ENCODE assay signal across 30 cellular contexts in genomic region chr20:63622732-63623131, GRCh38. TPM values are rescaled to one million over a fixed set of nuclear protein-coding genes. Genes with fewer than 3 reads are reported as not detected.
A peak's percentile ranks its signal among the peaks of the same experiment; 100 is the strongest.
DNase-seq lines count a peak whose midpoint lies in the region; ATAC-seq and TF ChIP-seq lines count a peak whose summit lies in the region.
"Had no signal": no experiment of that assay in that cellular context is flagged by ENCODE, and none has a peak within 500 bp of the region (broad histone marks: within the 10 kb centered on the region; RNA-seq: fewer than 3 reads in every experiment).

No MANE protein-coding gene starts in this region.

- peaks cover 0 to 45% (median 21%) of the 10 kb centered on the region in 4 donors for H3K4me1 Mint-ChIP-seq in CD4-positive, CD25-positive, alpha-beta regulatory T cell
- H3K4me1 Mint-ChIP-seq in glutamatergic neuron (ENCODE audit: low read depth, unreplicated experiment) (peaks cover 3% of the 10 kb centered on the region), neural progenitor cell (peaks cover 29% of the 10 kb centered on the region)

- peak overlapping the region in 2 of 4 donors; percentile 0 to 24 for H3K4me3 Mint-ChIP-seq in CD4-positive, CD25-positive, alpha-beta regulatory T cell
- H3K4me3 Mint-ChIP-seq in glutamatergic neuron (ENCODE audit: unreplicated experiment) (no peak overlapping the region), neural progenitor cell (peak overlapping the region; percentile 38)
- H3K4me3 Mint-ChIP-seq: activated CD4-positive, alpha-beta T cell treated with anti-CD3 and anti-CD28 coated beads for 36 hours; T-helper 1 cell treated with Interleukin-12 subunit alpha and Interleukin-12 subunit beta and Interleukin-4 antibody, amounts not matched to agents 30 μg/mL and 1 μg/mL, for 36 hours had no signal

- peaks cover 16% of the 10 kb centered on the region for H3F3A ChIP-seq in neural progenitor cell (ENCODE audit: low read depth)

- H3K36me3 Mint-ChIP-seq in CD4-positive, CD25-positive, alpha-beta regulatory T cell = peaks cover 28% of the 10 kb centered on the region
- no peaks in the 10 kb centered on the region for H3K36me3 Mint-ChIP-seq in glutamatergic neuron (ENCODE audit: unreplicated experiment)
- peaks cover 18% of the 10 kb centered on the region for H3K36me3 Mint-ChIP-seq in neural progenitor cell

- no peak overlapping the region for H3K4me3 ChIP-seq in CD4-positive, CD25-positive, alpha-beta regulatory T cell (ENCODE audit: low read depth, low read length)
- H3K4me3 ChIP-seq in RWPE2 (ENCODE audit: severe bottlenecking) (no peak overlapping the region), neural progenitor cell (no peak overlapping the region)
- H3K4me3 ChIP-seq: dorsolateral prefrontal cortex, hepatocyte, right atrium auricular region, SK-N-MC, smooth muscle cell, upper lobe of right lung had no signal

- no peaks in the 10 kb centered on the region for H3K27me3 Mint-ChIP-seq in CD4-positive, CD25-positive, alpha-beta regulatory T cell
- H3K27me3 Mint-ChIP-seq in glutamatergic neuron (ENCODE audit: unreplicated experiment) = peaks cover 6% of the 10 kb centered on the region
- peaks cover 2% of the 10 kb centered on the region for H3K27me3 Mint-ChIP-seq in neural progenitor cell (ENCODE audit: insufficient read depth, low read depth)
- H3K27me3 Mint-ChIP-seq: activated CD4-positive, alpha-beta T cell treated with anti-CD3 and anti-CD28 coated beads for 36 hours; naive thymus-derived CD8-positive, alpha-beta T cell had no signal

- peaks cover 0 to 2% (median 0%) of the 10 kb centered on the region in 7 donors for H3K9me3 Mint-ChIP-seq in CD4-positive, CD25-positive, alpha-beta regulatory T cell
- H3K9me3 Mint-ChIP-seq in glutamatergic neuron (ENCODE audit: unreplicated experiment) (no peaks in the 10 kb centered on the region), neural progenitor cell (no peaks in the 10 kb centered on the region)
- H3K9me3 Mint-ChIP-seq: naive thymus-derived CD8-positive, alpha-beta T cell; T-helper 1 cell treated with Interleukin-12 subunit alpha and Interleukin-12 subunit beta and Interleukin-4 antibody, amounts not matched to agents 30 μg/mL and 1 μg/mL, for 36 hours had no signal

- ATAC-seq in CD4-positive, CD25-positive, alpha-beta regulatory T cell (ENCODE audit: low read depth in 2 of 2) = no peak
- ATAC-seq in RWPE2 (ENCODE audit: low read depth) (no peak), HG03196 (IDR thresholded peaks at IDR 0.05; ENCODE audit: unreplicated experiment) (no peak), HG02840 (IDR thresholded peaks at IDR 0.05; ENCODE audit: low FRiP score, unreplicated experiment) (no peak)
- ATAC-seq: activated CD4-positive, alpha-beta T cell treated with anti-CD3 and anti-CD28 coated beads for 36 hours; left colon; naive thymus-derived CD8-positive, alpha-beta T cell; upper lobe of right lung had no signal

- no peaks in the 10 kb centered on the region for H3K9me3 ChIP-seq in CD4-positive, CD25-positive, alpha-beta regulatory T cell (ENCODE audit: control insufficient read depth in 2 of 2, low read length in 2 of 2)
- H3K9me3 ChIP-seq in RWPE2 (ENCODE audit: severe bottlenecking) = no peaks in the 10 kb centered on the region
- no peaks in the 10 kb centered on the region for H3K9me3 ChIP-seq in neural progenitor cell (ENCODE audit: low read depth)
- H3K9me3 ChIP-seq: right atrium auricular region, upper lobe of right lung had no signal

- peaks cover 11% of the 10 kb centered on the region for H3K4me1 ChIP-seq in CD4-positive, CD25-positive, alpha-beta regulatory T cell (ENCODE audit: control insufficient read depth, insufficient read depth, low read length, poor library complexity, severe bottlenecking)
- H3K4me1 ChIP-seq in RWPE2 (ENCODE audit: insufficient read depth, poor library complexity, severe bottlenecking) = no peaks in the 10 kb centered on the region
- peaks cover 3% of the 10 kb centered on the region for H3K4me1 ChIP-seq in neural progenitor cell
- H3K4me1 ChIP-seq: parathyroid adenoma, upper lobe of right lung had no signal

- peak overlapping the region in 2 of 3 donors; percentile 27 to 71 for H3K27ac Mint-ChIP-seq in CD4-positive, CD25-positive, alpha-beta regulatory T cell
- H3K27ac Mint-ChIP-seq in glutamatergic neuron (ENCODE audit: unreplicated experiment) (no peak overlapping the region), neural progenitor cell (peak overlapping the region; percentile 81)
- H3K27ac Mint-ChIP-seq: activated CD4-positive, alpha-beta T cell treated with anti-CD3 and anti-CD28 coated beads for 36 hours; T-helper 1 cell treated with Interleukin-12 subunit alpha and Interleukin-12 subunit beta and Interleukin-4 antibody, amounts not matched to agents 30 μg/mL and 1 μg/mL, for 36 hours had no signal

- peaks cover 57% of the 10 kb centered on the region for H3K79me2 ChIP-seq in neural progenitor cell (ENCODE audit: low read depth)

- peaks cover 19% of the 10 kb centered on the region for H3K36me3 ChIP-seq in CD4-positive, CD25-positive, alpha-beta regulatory T cell (ENCODE audit: control insufficient read depth, insufficient read depth, low read length)
- peaks cover 33% of the 10 kb centered on the region for H3K36me3 ChIP-seq in RWPE2 (ENCODE audit: low read depth)
- no peaks in the 10 kb centered on the region for H3K36me3 ChIP-seq in neural progenitor cell

- no peak for DNase-seq in CD4-positive, CD25-positive, alpha-beta regulatory T cell
- DNase-seq in RWPE2 (ENCODE audit: low spot score) = peak; percentile 83
- peak; percentile 5 for DNase-seq in glutamatergic neuron
- DNase-seq in neural progenitor cell (ENCODE audit: low spot score) = no peak
- no peak for DNase-seq in NCI-H2081 treated with DMSO at 0.1 percent for 48 hours (lab: John Stamatoyannopoulos, UW)
- no peak for DNase-seq in EL
- DNase-seq: activated CD4-positive, alpha-beta T cell treated with anti-CD3 and anti-CD28 coated beads for 36 hours; activated gamma-delta T cell treated with Interleukin-2 at 50 U/mL for 16 hours; central memory CD4-positive, alpha-beta T cell; dorsolateral prefrontal cortex; HCEC 1CT; KG1; left colon; MM.1S; naive thymus-derived CD8-positive, alpha-beta T cell; NCI-H1417; NCI-H2081; NCI-H446; NCI-H774; stimulated activated CD4-positive, alpha-beta T cell treated with anti-CD3 and anti-CD28 coated beads, Interleukin-2, amount 100 ng/mL, for 24 hours; upper lobe of right lung had no signal

- H3K27me3 ChIP-seq in CD4-positive, CD25-positive, alpha-beta regulatory T cell (ENCODE audit: control insufficient read depth, insufficient read depth, low read length) = no peaks in the 10 kb centered on the region
- H3K27me3 ChIP-seq in RWPE2 (ENCODE audit: insufficient read depth, poor library complexity, severe bottlenecking) (no peaks in the 10 kb centered on the region), neural progenitor cell (no peaks in the 10 kb centered on the region)
- H3K27me3 ChIP-seq: dorsolateral prefrontal cortex, hepatocyte, right atrium auricular region, upper lobe of right lung had no signal

- H4K20me1 ChIP-seq in neural progenitor cell (ENCODE audit: low read depth) = peaks cover 14% of the 10 kb centered on the region

- no peak overlapping the region for H3K4me2 ChIP-seq in neural progenitor cell
- H3K4me2 ChIP-seq: hepatocyte, smooth muscle cell had no signal

- no peak overlapping the region for H3K9ac ChIP-seq in neural progenitor cell
- H3K9ac ChIP-seq: parathyroid adenoma had no signal

- TF ChIP-seq CTCF in RWPE2 (IDR thresholded peaks at IDR 0.05; ENCODE audit: poor library complexity, severe bottlenecking) = no peak
- no peak for TF ChIP-seq CTCF in glutamatergic neuron (IDR thresholded peaks at IDR 0.05; ENCODE audit: partially characterized antibody, unreplicated experiment)
- TF ChIP-seq CTCF in neural progenitor cell (IDR thresholded peaks at IDR 0.05) = no peak

- H3K27ac ChIP-seq in CD4-positive, CD25-positive, alpha-beta regulatory T cell (ENCODE audit: insufficient read depth, low read length, poor library complexity, severe bottlenecking) = no peak overlapping the region
- H3K27ac ChIP-seq in RWPE2 (ENCODE audit: poor library complexity, severe bottlenecking) (no peak overlapping the region), neural progenitor cell (no peak overlapping the region)
- H3K27ac ChIP-seq: C4-2B, dorsolateral prefrontal cortex, hepatocyte, parathyroid adenoma, right atrium auricular region, SK-N-MC, upper lobe of right lung had no signal

- no peak overlapping the region for H2AFZ ChIP-seq in neural progenitor cell (replicated peaks)
- H2AFZ ChIP-seq: hepatocyte, parathyroid adenoma had no signal

RNA-seq across cellular contexts. Expression of gene GMEB2, which starts 4.2 kb away (rescaled TPM):
- 21.9 TPM for total RNA-seq in CD4-positive, CD25-positive, alpha-beta regulatory T cell
- polyA plus RNA-seq in CD4-positive, CD25-positive, alpha-beta regulatory T cell = 10 to 100 TPM in 2 of 4 donors, 1 to 10 TPM in 2; 8.3 to 10.5 (median 9.4) TPM
- 12.8 TPM for total RNA-seq in glutamatergic neuron (ENCODE audit: unreplicated experiment)
- 8.0 and 18.6 TPM in 2 replicates for total RNA-seq in neural progenitor cell (ENCODE audit: low replicate concordance)

RNA-seq across cellular contexts. Expression of gene STMN3, which starts 30.5 kb away (rescaled TPM):
- total RNA-seq in CD4-positive, CD25-positive, alpha-beta regulatory T cell = 64.6 TPM
- polyA plus RNA-seq in CD4-positive, CD25-positive, alpha-beta regulatory T cell = 10 to 100 TPM; 11.7 to 13.5 (median 12.5) TPM
- total RNA-seq in glutamatergic neuron (ENCODE audit: unreplicated experiment) = 459 TPM
- 3.3 and 6.1 TPM in 2 replicates for total RNA-seq in neural progenitor cell (ENCODE audit: low replicate concordance)

RNA-seq across cellular contexts. Expression of gene RTEL1, which starts 35.4 kb away (rescaled TPM):
- total RNA-seq in CD4-positive, CD25-positive, alpha-beta regulatory T cell = 38.3 TPM
- polyA plus RNA-seq in CD4-positive, CD25-positive, alpha-beta regulatory T cell = 1 to 10 TPM; 1.8 to 3.7 (median 2.7) TPM
- total RNA-seq in glutamatergic neuron (ENCODE audit: unreplicated experiment) (36.3 TPM), neural progenitor cell (ENCODE audit: low replicate concordance) (6.0 and 16.7 TPM in 2 replicates)

RNA-seq across cellular contexts. Expression of gene HELZ2, which starts 48.7 kb away (rescaled TPM):
- total RNA-seq in CD4-positive, CD25-positive, alpha-beta regulatory T cell = 124 TPM
- polyA plus RNA-seq in CD4-positive, CD25-positive, alpha-beta regulatory T cell = 1 to 10 TPM; 5.8 to 8.9 (median 7.1) TPM
- total RNA-seq in glutamatergic neuron (ENCODE audit: unreplicated experiment) (87.7 TPM), neural progenitor cell (ENCODE audit: low replicate concordance) (2.9 and 17.7 TPM in 2 replicates)

Comparison
In these comparisons a context has a peak if more than half of its experiments do, and no peak if none do; other contexts are left out.
1. DNase-seq: peak in RWPE2 (single experiment) and glutamatergic neuron (single experiment); none in CD4-positive, CD25-positive, alpha-beta regulatory T cell (0 of 3), neural progenitor cell (single experiment), NCI-H2081 treated with DMSO at 0.1 percent for 48 hours (single experiment) and EL (single experiment).